Comparison of ENCODE assay signal across 27 cellular contexts in genomic region chr1:67771776-67772175, GRCh38.
DNase-seq lines count a peak whose midpoint lies in the region; ATAC-seq and TF ChIP-seq lines count a peak whose summit lies in the region.
"Had no signal": no experiment of that assay in that cellular context is flagged by ENCODE, and none has a peak within 500 bp of the region (broad histone marks: within the 10 kb centered on the region; RNA-seq: fewer than 3 reads in every experiment).

No MANE protein-coding gene starts in this region.

- H2AFZ ChIP-seq in neural progenitor cell (replicated peaks): no peak overlapping the region

- H3K36me3 Mint-ChIP-seq in HFFc6 (ENCODE audit: low read depth) (peaks cover 59% of the 10 kb centered on the region), chondrocyte (ENCODE audit: low read depth) (peaks cover 22% of the 10 kb centered on the region), neural progenitor cell (peaks cover 24% of the 10 kb centered on the region)
- H3K36me3 Mint-ChIP-seq: activated naive CD4-positive, alpha-beta T cell treated with anti-CD3 and anti-CD28 coated beads, Interleukin-2, amount 50 U/mL, for 72 hours; CD8-positive, alpha-beta memory T cell; naive B cell; WTC11 had no signal

- no peak overlapping the region for H3K27ac ChIP-seq in A673 (ENCODE audit: low read depth, low read length, poor library complexity, severe bottlenecking)
- H3K27ac ChIP-seq in neural progenitor cell: no peak overlapping the region
- H3K27ac ChIP-seq: foreskin keratinocyte had no signal

- H3K27me3 Mint-ChIP-seq in HFFc6 (ENCODE audit: insufficient read depth) (peaks cover 4% of the 10 kb centered on the region), chondrocyte (ENCODE audit: low read depth) (no peaks in the 10 kb centered on the region), neural progenitor cell (ENCODE audit: insufficient read depth, low read depth) (peaks cover 2% of the 10 kb centered on the region)

- intact Hi-C loops in A673 (cut with micrococcal nuclease; ENCODE audit: unreplicated experiment): no loop called here

- no peaks in the 10 kb centered on the region for H3K9me3 ChIP-seq in A673 (ENCODE audit: low read depth, low read length, poor library complexity, severe bottlenecking)
- H3K9me3 ChIP-seq in neural progenitor cell (ENCODE audit: low read depth): no peaks in the 10 kb centered on the region

- ATAC-seq in GM18519 (IDR thresholded peaks at IDR 0.05; ENCODE audit: low FRiP score, unreplicated experiment) (no peak), HG03139 (IDR thresholded peaks at IDR 0.05; ENCODE audit: unreplicated experiment) (no peak)
- ATAC-seq: effector memory CD8-positive, alpha-beta T cell; Panc1 had no signal

- H3K27ac Mint-ChIP-seq in HFFc6 (peak overlapping the region; percentile 75), chondrocyte (ENCODE audit: unreplicated experiment) (peak overlapping the region; percentile 42), neural progenitor cell (peak overlapping the region; percentile 31)
- H3K27ac Mint-ChIP-seq: activated CD4-positive, alpha-beta T cell treated with anti-CD3 and anti-CD28 coated beads, Interleukin-2, amount 10 ng/mL, durations not matched to agents 7 days and 5 days; activated naive CD4-positive, alpha-beta T cell treated with anti-CD3 and anti-CD28 coated beads, Interleukin-2, amount 50 U/mL, for 72 hours; CD8-positive, alpha-beta memory T cell; effector memory CD8-positive, alpha-beta T cell; H9; WTC11 had no signal

- H3K36me3 ChIP-seq in A673 (ENCODE audit: insufficient read depth, low read length, poor library complexity, severe bottlenecking): no peaks in the 10 kb centered on the region
- no peaks in the 10 kb centered on the region for H3K36me3 ChIP-seq in neural progenitor cell

- H4K20me1 ChIP-seq in neural progenitor cell (ENCODE audit: low read depth): no peaks in the 10 kb centered on the region

- DNase-seq in A673 (ENCODE audit: low spot score) (peak; percentile 34), HFFc6 (no peak), chondrocyte (ENCODE audit: low spot score) (no peak), neural progenitor cell (ENCODE audit: low spot score) (no peak), DMS 273 treated with DMSO at 0.1 percent for 48 hours (lab: John Stamatoyannopoulos, UW) (no peak), Kasumi-1 (lab: John Stamatoyannopoulos, UW) (no peak)
- DNase-seq: activated CD4-positive, alpha-beta T cell treated with anti-CD3 and anti-CD28 coated beads, Interleukin-2, amount 10 ng/mL, durations not matched to agents 7 days and 5 days; activated effector memory CD4-positive, alpha-beta T cell treated with Interleukin-2 at 50 U/mL for 16 hours; activated T-cell treated with anti-CD3 and anti-CD28 coated beads, Interleukin-2, amount 50 U/mL, for 1 hour; caudate nucleus; CD8-positive, alpha-beta memory T cell; cortex of kidney; effector memory CD8-positive, alpha-beta T cell; H9; head of caudate nucleus; midbrain; naive B cell; NCI-H1436; NCI-H2081 treated with DMSO at 0.1 percent for 48 hours; NCI-H2227 treated with DMSO at 0.1 percent for 48 hours; stimulated activated naive CD4-positive, alpha-beta T cell had no signal

- H3K4me3 ChIP-seq in A673 (ENCODE audit: low read depth, low read length, poor library complexity, severe bottlenecking) (no peak overlapping the region), neural progenitor cell (no peak overlapping the region)

- H3K27me3 ChIP-seq in A673 (replicated peaks; ENCODE audit: insufficient read depth, low read depth, low read length, poor library complexity) (no peaks in the 10 kb centered on the region), neural progenitor cell (no peaks in the 10 kb centered on the region)
- H3K27me3 ChIP-seq: foreskin keratinocyte had no signal

- no peaks in the 10 kb centered on the region for H3K79me2 ChIP-seq in neural progenitor cell (ENCODE audit: low read depth)

- H3K9me3 Mint-ChIP-seq in HFFc6 (no peaks in the 10 kb centered on the region), chondrocyte (ENCODE audit: low read depth) (no peaks in the 10 kb centered on the region), neural progenitor cell (no peaks in the 10 kb centered on the region)
- H3K9me3 Mint-ChIP-seq: activated CD4-positive, alpha-beta T cell treated with anti-CD3 and anti-CD28 coated beads, Interleukin-2, amount 10 ng/mL, durations not matched to agents 7 days and 5 days; activated naive CD4-positive, alpha-beta T cell treated with anti-CD3 and anti-CD28 coated beads, Interleukin-2, amount 50 U/mL, for 72 hours; CD8-positive, alpha-beta memory T cell; effector memory CD8-positive, alpha-beta T cell; H9; WTC11 had no signal

- POLR2A ChIA-PET in A673 (lab: Charles Lee; ENCODE audit: low non-redundant PET): no interaction called here

- no TSS peak for BruUV-seq in A673 (replicated peaks; lab: Mats Ljungman, UMichigan)

- H3K4me1 ChIP-seq in A673 (ENCODE audit: insufficient read depth, low read length, poor library complexity, severe bottlenecking) (peaks cover 7% of the 10 kb centered on the region), neural progenitor cell (peaks cover 10% of the 10 kb centered on the region)

- H3K4me1 Mint-ChIP-seq in HFFc6 (ENCODE audit: low read depth) (peaks cover 97% of the 10 kb centered on the region), chondrocyte (ENCODE audit: low read depth) (peaks cover 38% of the 10 kb centered on the region), neural progenitor cell (peaks cover 14% of the 10 kb centered on the region)
- H3K4me1 Mint-ChIP-seq: activated CD4-positive, alpha-beta T cell treated with anti-CD3 and anti-CD28 coated beads, Interleukin-2, amount 10 ng/mL, durations not matched to agents 7 days and 5 days; CD8-positive, alpha-beta memory T cell had no signal

- H3K4me2 ChIP-seq in neural progenitor cell: no peak overlapping the region

- 0 out of 2 replicates have a peak overlapping the region, but pooled peaks have one; percentile 38 for H3K4me3 Mint-ChIP-seq in HFFc6
- no peak overlapping the region for H3K4me3 Mint-ChIP-seq in chondrocyte (ENCODE audit: unreplicated experiment)
- H3K4me3 Mint-ChIP-seq in neural progenitor cell: no peak overlapping the region
- H3K4me3 Mint-ChIP-seq: activated CD4-positive, alpha-beta T cell treated with anti-CD3 and anti-CD28 coated beads, Interleukin-2, amount 10 ng/mL, durations not matched to agents 7 days and 5 days; CD8-positive, alpha-beta memory T cell; effector memory CD8-positive, alpha-beta T cell; H9; naive B cell; WTC11 had no signal

- no peak overlapping the region for H3K9ac ChIP-seq in neural progenitor cell

- peaks cover 6% of the 10 kb centered on the region for H3F3A ChIP-seq in neural progenitor cell (ENCODE audit: low read depth)

- CTCF ChIA-PET in A673 (lab: Charles Lee): interaction anchor here (1.0 kb wide), 1 partner anchor 345 kb away, joined by 3 read pairs; no protein-coding TSS in a partner anchor

- TF ChIP-seq CTCF in A673 (conservative IDR thresholded peaks at IDR 0.05; ENCODE audit: low read depth, low read length): no peak
- no peak for TF ChIP-seq CTCF in HFFc6 (IDR thresholded peaks at IDR 0.05)
- no peak for TF ChIP-seq CTCF in chondrocyte (IDR thresholded peaks at IDR 0.05)
- TF ChIP-seq CTCF in neural progenitor cell (IDR thresholded peaks at IDR 0.05): no peak
